ENCODE assay signal across 12 cellular contexts in the genomic region with DNA sequence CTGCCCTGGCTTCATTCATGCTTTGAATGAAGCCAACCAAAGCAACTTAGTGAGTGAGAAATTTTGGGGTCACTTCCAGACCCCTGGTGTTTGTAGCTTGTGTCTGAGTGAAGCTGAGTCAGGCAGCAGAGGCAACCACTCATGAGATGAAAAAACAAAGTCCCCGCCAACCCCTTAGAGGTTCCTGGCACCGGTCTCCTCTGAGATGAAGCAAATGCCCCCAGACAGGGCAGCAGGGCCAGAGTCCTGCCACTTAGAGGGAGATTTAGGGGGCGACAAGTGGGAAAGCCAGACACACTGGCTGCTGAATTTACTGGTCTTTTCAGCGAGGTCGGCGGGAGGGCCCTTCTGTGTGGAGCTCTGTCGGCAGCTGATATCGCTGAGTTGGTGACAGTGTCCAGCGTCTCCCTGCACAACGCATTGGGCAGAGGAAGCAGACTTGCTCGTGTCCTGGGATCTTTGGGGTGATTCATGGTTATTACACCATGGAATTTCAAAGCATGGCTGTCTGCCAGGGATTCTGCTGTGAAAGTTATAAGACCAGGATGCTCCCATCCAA.
DNase-seq lines count a peak whose midpoint lies in the region; TF ChIP-seq lines count a peak whose summit lies in the region.
"Had no signal": no experiment of that assay in that cellular context is flagged by ENCODE, and none has a peak within 500 bp of the region (broad histone marks: within the 10 kb centered on the region; RNA-seq: fewer than 3 reads in every experiment).

No MANE protein-coding gene starts in this region.

- 85% methylated on average over 11 of the region's 11 CpGs for WGBS in suprapubic skin

- H3K9me3 ChIP-seq in effector memory CD4-positive, alpha-beta T cell (ENCODE audit: control insufficient read depth, low read length) = no peaks in the 10 kb centered on the region
- H3K9me3 ChIP-seq in suprapubic skin = peaks cover 5% of the 10 kb centered on the region

- peak overlapping the region; percentile 69 for H3K27ac ChIP-seq in RWPE1
- no peak overlapping the region for H3K27ac ChIP-seq in effector memory CD4-positive, alpha-beta T cell (ENCODE audit: insufficient read depth, low read length, poor library complexity, severe bottlenecking)
- no peak overlapping the region for H3K27ac ChIP-seq in suprapubic skin
- H3K27ac ChIP-seq: heart left ventricle, tibial nerve had no signal

- TF ChIP-seq CTCF in RWPE1 (conservative IDR thresholded peaks at IDR 0.05; ENCODE audit: low read depth) (no peak), fibroblast of pulmonary artery (IDR thresholded peaks at IDR 0.05; ENCODE audit: low read length, missing control alignments) (no peak), retinal pigment epithelial cell (conservative IDR thresholded peaks at IDR 0.05; ENCODE audit: low read depth, low read length) (no peak), suprapubic skin (IDR thresholded peaks at IDR 0.05) (no peak)

- H3K4me3 Mint-ChIP-seq in activated naive CD4-positive, alpha-beta T cell treated with anti-CD3 and anti-CD28 coated beads, Interleukin-2, amount 10 ng/mL, durations not matched to agents 7 days and 5 days = no peak overlapping the region
- H3K4me3 Mint-ChIP-seq: activated naive CD8-positive, alpha-beta T cell treated with anti-CD3 and anti-CD28 coated beads, Interleukin-2, amount 50 U/mL, for 24 hours had no signal

- peaks cover 3% of the 10 kb centered on the region for H3K27me3 Mint-ChIP-seq in activated naive CD4-positive, alpha-beta T cell treated with anti-CD3 and anti-CD28 coated beads, Interleukin-2, amount 10 ng/mL, durations not matched to agents 7 days and 5 days

- TF ChIP-seq EP300 in suprapubic skin (IDR thresholded peaks at IDR 0.05) = no peak

- no peaks in the 10 kb centered on the region for H3K4me1 Mint-ChIP-seq in activated naive CD4-positive, alpha-beta T cell treated with anti-CD3 and anti-CD28 coated beads, Interleukin-2, amount 10 ng/mL, durations not matched to agents 7 days and 5 days
- H3K4me1 Mint-ChIP-seq: activated naive CD8-positive, alpha-beta T cell treated with anti-CD3 and anti-CD28 coated beads, Interleukin-2, amount 50 U/mL, for 24 hours had no signal

- H3K4me3 ChIP-seq in fibroblast of pulmonary artery (replicated peaks; ENCODE audit: low read depth, low read length) (no peak overlapping the region), retinal pigment epithelial cell (ENCODE audit: low read length) (no peak overlapping the region), suprapubic skin (no peak overlapping the region)
- no peak overlapping the region for H3K4me3 ChIP-seq in effector memory CD4-positive, alpha-beta T cell (ENCODE audit: insufficient read depth, low read depth, low read length, poor library complexity, severe bottlenecking)
- H3K4me3 ChIP-seq: heart left ventricle, tibial nerve had no signal

- DNase-seq in GM03348 (ENCODE audit: low spot score) (peak; percentile 77), RWPE1 (ENCODE audit: low spot score) (peak; percentile 39), fibroblast of pulmonary artery (ENCODE audit: low read depth) (peak; percentile 88), retinal pigment epithelial cell (ENCODE audit: low read depth) (peak; percentile 91), suprapubic skin (ENCODE audit: low spot score in 2 of 2) (no peak), SW 1271 (lab: John Stamatoyannopoulos, UW) (no peak)
- no peak for DNase-seq in effector memory CD4-positive, alpha-beta T cell
- DNase-seq in activated naive CD4-positive, alpha-beta T cell treated with anti-CD3 and anti-CD28 coated beads, Interleukin-2, amount 10 ng/mL, durations not matched to agents 7 days and 5 days = no peak
- DNase-seq: activated naive CD8-positive, alpha-beta T cell treated with anti-CD3 and anti-CD28 coated beads, Interleukin-2, amount 50 U/mL, for 24 hours; NCI-H2029 had no signal

- no peaks in the 10 kb centered on the region for H3K9me3 Mint-ChIP-seq in activated naive CD4-positive, alpha-beta T cell treated with anti-CD3 and anti-CD28 coated beads, Interleukin-2, amount 10 ng/mL, durations not matched to agents 7 days and 5 days

- H3K4me1 ChIP-seq in effector memory CD4-positive, alpha-beta T cell (ENCODE audit: control insufficient read depth, insufficient read depth, low read length, poor library complexity, severe bottlenecking) = no peaks in the 10 kb centered on the region
- no peaks in the 10 kb centered on the region for H3K4me1 ChIP-seq in suprapubic skin

- no peaks in the 10 kb centered on the region for H3K36me3 Mint-ChIP-seq in activated naive CD4-positive, alpha-beta T cell treated with anti-CD3 and anti-CD28 coated beads, Interleukin-2, amount 10 ng/mL, durations not matched to agents 7 days and 5 days

- H3K27me3 ChIP-seq in effector memory CD4-positive, alpha-beta T cell (replicated peaks; ENCODE audit: control insufficient read depth, insufficient read depth, low read length, poor library complexity, severe bottlenecking) = peaks cover 3% of the 10 kb centered on the region
- peaks cover 26% of the 10 kb centered on the region for H3K27me3 ChIP-seq in suprapubic skin
- H3K27me3 ChIP-seq: tibial nerve had no signal

- CTCF ChIA-PET in RWPE1 (lab: Yijun Ruan, JAX) = no interaction called here
- CTCF ChIA-PET in activated naive CD4-positive, alpha-beta T cell treated with anti-CD3 and anti-CD28 coated beads, Interleukin-2, amount 10 ng/mL, durations not matched to agents 7 days and 5 days (lab: Charles Lee) = no interaction called here

- POLR2A ChIA-PET in RWPE1 (lab: Yijun Ruan, JAX; ENCODE audit: low non-redundant PET) = no interaction called here

- no peak overlapping the region for H3K27ac Mint-ChIP-seq in activated naive CD4-positive, alpha-beta T cell treated with anti-CD3 and anti-CD28 coated beads, Interleukin-2, amount 10 ng/mL, durations not matched to agents 7 days and 5 days
- H3K27ac Mint-ChIP-seq: activated naive CD8-positive, alpha-beta T cell treated with anti-CD3 and anti-CD28 coated beads, Interleukin-2, amount 50 U/mL, for 24 hours had no signal

- no peak for TF ChIP-seq POLR2A in suprapubic skin (IDR thresholded peaks at IDR 0.05)

- H3K36me3 ChIP-seq in effector memory CD4-positive, alpha-beta T cell (ENCODE audit: control insufficient read depth, insufficient read depth, low read length) = no peaks in the 10 kb centered on the region
- no peaks in the 10 kb centered on the region for H3K36me3 ChIP-seq in suprapubic skin
- H3K36me3 ChIP-seq: heart left ventricle, tibial nerve had no signal

Comparison
In these comparisons a context has a peak if more than half of its experiments do, and no peak if none do; other contexts are left out.
1. DNase-seq: peak in GM03348 (single experiment), RWPE1 (single experiment), fibroblast of pulmonary artery (single experiment) and retinal pigment epithelial cell (single experiment); none in effector memory CD4-positive, alpha-beta T cell (0 of 3), suprapubic skin (0 of 2), SW 1271 (0 of 2) and activated naive CD4-positive, alpha-beta T cell treated with anti-CD3 and anti-CD28 coated beads, Interleukin-2, amount 10 ng/mL, durations not matched to agents 7 days and 5 days (single experiment).